1 cellular context compared by ENCODE assay signal in the genomic region with DNA sequence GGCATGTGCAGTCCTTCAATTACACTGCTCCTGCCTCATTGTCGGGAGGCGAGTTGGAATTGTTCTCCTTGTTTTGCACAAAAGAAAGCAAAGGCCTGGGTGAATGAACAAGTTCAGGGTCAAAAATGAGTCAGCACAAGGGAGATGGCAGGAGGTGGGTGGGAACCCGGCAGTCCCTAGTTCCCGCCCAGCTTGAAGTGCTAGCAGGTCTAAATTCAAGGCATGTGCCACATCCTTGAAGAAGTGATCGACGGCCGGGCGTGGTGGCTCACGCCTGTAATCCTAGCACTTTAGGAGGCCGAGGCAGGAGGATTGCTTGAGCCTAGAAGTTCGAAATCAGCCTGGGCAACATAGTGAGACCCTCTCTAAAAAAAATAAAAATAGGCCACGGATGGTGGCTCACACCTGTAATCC.
TF ChIP-seq lines count a peak whose summit lies in the region.

No MANE protein-coding gene starts in this region.

TF ChIP-seq in K562, 482 proteins besides CTCF, POLR2A, EP300 and RAD21 (continued from another document and continues in another):
- TF ChIP-seq, protein P1, sequence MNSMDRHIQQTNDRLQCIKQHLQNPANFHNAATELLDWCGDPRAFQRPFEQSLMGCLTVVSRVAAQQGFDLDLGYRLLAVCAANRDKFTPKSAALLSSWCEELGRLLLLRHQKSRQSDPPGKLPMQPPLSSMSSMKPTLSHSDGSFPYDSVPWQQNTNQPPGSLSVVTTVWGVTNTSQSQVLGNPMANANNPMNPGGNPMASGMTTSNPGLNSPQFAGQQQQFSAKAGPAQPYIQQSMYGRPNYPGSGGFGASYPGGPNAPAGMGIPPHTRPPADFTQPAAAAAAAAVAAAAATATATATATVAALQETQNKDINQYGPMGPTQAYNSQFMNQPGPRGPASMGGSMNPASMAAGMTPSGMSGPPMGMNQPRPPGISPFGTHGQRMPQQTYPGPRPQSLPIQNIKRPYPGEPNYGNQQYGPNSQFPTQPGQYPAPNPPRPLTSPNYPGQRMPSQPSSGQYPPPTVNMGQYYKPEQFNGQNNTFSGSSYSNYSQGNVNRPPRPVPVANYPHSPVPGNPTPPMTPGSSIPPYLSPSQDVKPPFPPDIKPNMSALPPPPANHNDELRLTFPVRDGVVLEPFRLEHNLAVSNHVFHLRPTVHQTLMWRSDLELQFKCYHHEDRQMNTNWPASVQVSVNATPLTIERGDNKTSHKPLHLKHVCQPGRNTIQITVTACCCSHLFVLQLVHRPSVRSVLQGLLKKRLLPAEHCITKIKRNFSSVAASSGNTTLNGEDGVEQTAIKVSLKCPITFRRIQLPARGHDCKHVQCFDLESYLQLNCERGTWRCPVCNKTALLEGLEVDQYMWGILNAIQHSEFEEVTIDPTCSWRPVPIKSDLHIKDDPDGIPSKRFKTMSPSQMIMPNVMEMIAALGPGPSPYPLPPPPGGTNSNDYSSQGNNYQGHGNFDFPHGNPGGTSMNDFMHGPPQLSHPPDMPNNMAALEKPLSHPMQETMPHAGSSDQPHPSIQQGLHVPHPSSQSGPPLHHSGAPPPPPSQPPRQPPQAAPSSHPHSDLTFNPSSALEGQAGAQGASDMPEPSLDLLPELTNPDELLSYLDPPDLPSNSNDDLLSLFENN (IDR thresholded peaks at IDR 0.05; ENCODE audit: low read depth in 2 of 2, low read length in 2 of 2) = no peak
- TF ChIP-seq POLR2B (IDR thresholded peaks at IDR 0.05; ENCODE audit: low read depth, partially characterized antibody) = no peak
- no peak for TF ChIP-seq CBFA2T3 (IDR thresholded peaks at IDR 0.05)
- TF ChIP-seq NR2C1 (IDR thresholded peaks at IDR 0.05) = peak; percentile 41; the same call in 1 of the 2 replicates
- peak; percentile 64 for TF ChIP-seq NR2C1 (tag; IDR thresholded peaks at IDR 0.05)
- no peak for TF ChIP-seq ARHGAP35 (IDR thresholded peaks at IDR 0.05; ENCODE audit: partially characterized antibody)
- TF ChIP-seq CC2D1A (IDR thresholded peaks at IDR 0.05) = no peak
- TF ChIP-seq KLF10 (CRISPR knock-in tag; IDR thresholded peaks at IDR 0.05) = no peak
- no peak for TF ChIP-seq ZNF277 (CRISPR knock-in tag; IDR thresholded peaks at IDR 0.05; ENCODE audit: borderline replicate concordance)
- TF ChIP-seq SMAD2 (IDR thresholded peaks at IDR 0.05; ENCODE audit: low read depth, low read length) = no peak
- TF ChIP-seq RBM15 (IDR thresholded peaks at IDR 0.05; ENCODE audit: insufficient read depth, low read length) = no peak
- no peak for TF ChIP-seq MAZ (CRISPR knock-in tag; conservative IDR thresholded peaks at IDR 0.05 in 1 of 2, IDR thresholded peaks at IDR 0.05 in 1 of 2)
- no peak for TF ChIP-seq HDAC8 (tag; IDR thresholded peaks at IDR 0.05)
- no peak for TF ChIP-seq ZFP30 (CRISPR knock-in tag; IDR thresholded peaks at IDR 0.05; ENCODE audit: borderline replicate concordance)
- TF ChIP-seq ETV1 (tag; conservative IDR thresholded peaks at IDR 0.05; ENCODE audit: low read depth) = no peak
- no peak for TF ChIP-seq ZNF695 (CRISPR knock-in tag; IDR thresholded peaks at IDR 0.05)
- no peak for TF ChIP-seq CAMTA2 (CRISPR knock-in tag; conservative IDR thresholded peaks at IDR 0.05)
- no peak for TF ChIP-seq ZNF197 (CRISPR knock-in tag; IDR thresholded peaks at IDR 0.05; ENCODE audit: low read depth)
- 0 out of 2 replicates have a peak, but pooled peaks have one; percentile 33 for TF ChIP-seq TOE1 (IDR thresholded peaks at IDR 0.05; ENCODE audit: borderline replicate concordance)
- TF ChIP-seq TOE1 (CRISPR knock-in tag; IDR thresholded peaks at IDR 0.05; ENCODE audit: borderline replicate concordance, low read depth) = no peak
- no peak for TF ChIP-seq ZNF77 (CRISPR knock-in tag; IDR thresholded peaks at IDR 0.05)
- TF ChIP-seq SOX6 (IDR thresholded peaks at IDR 0.05) = no peak
- TF ChIP-seq HMG20A (CRISPR knock-in tag; conservative IDR thresholded peaks at IDR 0.05) = no peak
- TF ChIP-seq FUS (optimal IDR thresholded peaks at IDR 0.05; ENCODE audit: low read depth, low read length) = no peak
- no peak for TF ChIP-seq ZNF561 (CRISPR knock-in tag; conservative IDR thresholded peaks at IDR 0.05)
- TF ChIP-seq HDAC6 (IDR thresholded peaks at IDR 0.05; ENCODE audit: low read depth, low read length) = no peak
- TF ChIP-seq FOXK1 (CRISPR knock-in tag; IDR thresholded peaks at IDR 0.05; ENCODE audit: borderline replicate concordance) = no peak
- TF ChIP-seq, protein P2, sequence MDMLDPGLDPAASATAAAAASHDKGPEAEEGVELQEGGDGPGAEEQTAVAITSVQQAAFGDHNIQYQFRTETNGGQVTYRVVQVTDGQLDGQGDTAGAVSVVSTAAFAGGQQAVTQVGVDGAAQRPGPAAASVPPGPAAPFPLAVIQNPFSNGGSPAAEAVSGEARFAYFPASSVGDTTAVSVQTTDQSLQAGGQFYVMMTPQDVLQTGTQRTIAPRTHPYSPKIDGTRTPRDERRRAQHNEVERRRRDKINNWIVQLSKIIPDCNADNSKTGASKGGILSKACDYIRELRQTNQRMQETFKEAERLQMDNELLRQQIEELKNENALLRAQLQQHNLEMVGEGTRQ (CRISPR knock-in tag; IDR thresholded peaks at IDR 0.05) = no peak
- no peak for TF ChIP-seq NFIX (CRISPR knock-in tag; IDR thresholded peaks at IDR 0.05; ENCODE audit: low read depth)
- TF ChIP-seq, protein P3, sequence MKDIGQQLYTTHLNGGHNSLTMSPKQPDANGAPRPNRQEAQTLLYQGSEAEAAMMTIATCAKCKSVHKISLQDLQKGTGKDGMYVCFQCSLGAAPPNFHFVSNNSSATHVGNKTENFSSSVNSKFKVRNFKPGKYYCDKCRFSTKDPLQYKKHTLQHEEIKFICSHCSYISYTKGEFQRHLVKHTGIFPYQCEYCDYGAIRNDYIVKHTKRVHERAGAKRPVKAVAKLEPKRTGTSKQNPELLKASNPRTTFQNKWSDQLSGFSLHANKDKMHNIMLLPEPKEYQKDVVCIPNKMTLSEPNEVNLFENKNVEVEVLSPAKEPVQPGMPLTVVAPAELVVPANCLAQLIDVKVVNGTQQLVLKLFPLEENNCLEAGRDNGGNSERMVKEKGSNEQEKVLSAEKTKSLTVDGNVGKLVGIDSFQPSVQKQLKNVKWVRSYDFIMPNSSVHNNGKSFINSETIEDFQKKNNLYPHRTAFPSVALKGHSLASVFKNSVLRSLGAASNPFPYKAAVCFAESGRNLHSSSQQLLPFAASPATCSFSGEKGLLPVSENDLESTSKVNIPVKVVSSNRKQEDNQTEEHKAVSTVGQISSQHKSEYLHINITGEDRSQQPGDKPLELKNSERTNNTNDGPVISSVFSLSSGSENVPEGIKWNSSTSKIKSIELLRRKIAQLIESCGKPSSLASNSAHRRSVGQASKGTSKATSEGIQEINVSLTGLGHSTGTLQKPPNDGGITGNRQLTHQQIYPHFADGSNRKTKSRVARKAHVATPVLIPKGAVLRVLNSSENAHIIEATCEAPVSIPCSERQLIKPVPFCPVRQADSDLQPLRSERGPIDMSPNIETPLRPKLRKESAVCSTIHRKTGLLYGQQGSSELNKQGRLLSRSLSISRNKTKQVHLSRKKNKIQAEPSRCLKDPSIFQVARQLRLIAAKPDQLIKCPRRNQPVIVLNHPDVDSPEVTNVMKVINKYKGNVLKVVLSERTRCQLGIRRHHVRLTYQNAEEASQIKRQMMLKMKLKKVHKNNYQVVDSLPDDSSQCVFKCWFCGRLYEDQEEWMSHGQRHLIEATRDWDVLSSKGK (CRISPR knock-in tag; IDR thresholded peaks at IDR 0.05) = no peak
- no peak for TF ChIP-seq HNRNPL (IDR thresholded peaks at IDR 0.05; ENCODE audit: low read depth, low read length)
- TF ChIP-seq ZNF507 (tag; conservative IDR thresholded peaks at IDR 0.05) = no peak
- TF ChIP-seq, protein P4, sequence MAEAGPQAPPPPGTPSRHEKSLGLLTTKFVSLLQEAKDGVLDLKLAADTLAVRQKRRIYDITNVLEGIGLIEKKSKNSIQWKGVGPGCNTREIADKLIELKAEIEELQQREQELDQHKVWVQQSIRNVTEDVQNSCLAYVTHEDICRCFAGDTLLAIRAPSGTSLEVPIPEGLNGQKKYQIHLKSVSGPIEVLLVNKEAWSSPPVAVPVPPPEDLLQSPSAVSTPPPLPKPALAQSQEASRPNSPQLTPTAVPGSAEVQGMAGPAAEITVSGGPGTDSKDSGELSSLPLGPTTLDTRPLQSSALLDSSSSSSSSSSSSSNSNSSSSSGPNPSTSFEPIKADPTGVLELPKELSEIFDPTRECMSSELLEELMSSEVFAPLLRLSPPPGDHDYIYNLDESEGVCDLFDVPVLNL (CRISPR knock-in tag; IDR thresholded peaks at IDR 0.05; ENCODE audit: low read depth) = no peak
- TF ChIP-seq ZNF785 (CRISPR knock-in tag; IDR thresholded peaks at IDR 0.05) = no peak
- TF ChIP-seq SPI1 (IDR thresholded peaks at IDR 0.05; ENCODE audit: borderline replicate concordance, low read depth, low read length) = no peak
- no peak for TF ChIP-seq YBX1 (IDR thresholded peaks at IDR 0.05)
- TF ChIP-seq THRB (CRISPR knock-in tag; conservative IDR thresholded peaks at IDR 0.05) = no peak
- TF ChIP-seq FOXO4 (CRISPR knock-in tag; IDR thresholded peaks at IDR 0.05) = no peak
- no peak for TF ChIP-seq MED1 (CRISPR knock-in tag; IDR thresholded peaks at IDR 0.05; ENCODE audit: borderline replicate concordance)
- no peak for TF ChIP-seq DNMT1 (IDR thresholded peaks at IDR 0.05)
- TF ChIP-seq TCF7 (IDR thresholded peaks at IDR 0.05; ENCODE audit: borderline replicate concordance) = no peak
- TF ChIP-seq ZBTB17 (CRISPR knock-in tag; IDR thresholded peaks at IDR 0.05) = no peak
- no peak for TF ChIP-seq DIDO1 (tag; IDR thresholded peaks at IDR 0.05; ENCODE audit: low read depth)
- no peak for TF ChIP-seq SFPQ (IDR thresholded peaks at IDR 0.05; ENCODE audit: low read depth, low read length)
- TF ChIP-seq XRCC4 (IDR thresholded peaks at IDR 0.05; ENCODE audit: extremely low read depth, insufficient read depth, insufficient read length) = no peak
- no peak for TF ChIP-seq NELFE (IDR thresholded peaks at IDR 0.05; ENCODE audit: insufficient read depth, insufficient read length)
- TF ChIP-seq NCOA1 (IDR thresholded peaks at IDR 0.05; ENCODE audit: low read depth) = no peak
- no peak for TF ChIP-seq ZNF165 (CRISPR knock-in tag; IDR thresholded peaks at IDR 0.05; ENCODE audit: borderline replicate concordance)
- TF ChIP-seq, protein P5, sequence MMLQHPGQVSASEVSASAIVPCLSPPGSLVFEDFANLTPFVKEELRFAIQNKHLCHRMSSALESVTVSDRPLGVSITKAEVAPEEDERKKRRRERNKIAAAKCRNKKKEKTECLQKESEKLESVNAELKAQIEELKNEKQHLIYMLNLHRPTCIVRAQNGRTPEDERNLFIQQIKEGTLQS (IDR thresholded peaks at IDR 0.05) = peak; percentile 65
- TF ChIP-seq, protein P5 (CRISPR knock-in tag; conservative IDR thresholded peaks at IDR 0.05) = no peak
- TF ChIP-seq ZFX (CRISPR knock-in tag; IDR thresholded peaks at IDR 0.05) = 0 out of 2 replicates have a peak, but pooled peaks have one; percentile 19
- TF ChIP-seq GTF2E2 (tag; IDR thresholded peaks at IDR 0.05) = no peak
- TF ChIP-seq, protein P6, sequence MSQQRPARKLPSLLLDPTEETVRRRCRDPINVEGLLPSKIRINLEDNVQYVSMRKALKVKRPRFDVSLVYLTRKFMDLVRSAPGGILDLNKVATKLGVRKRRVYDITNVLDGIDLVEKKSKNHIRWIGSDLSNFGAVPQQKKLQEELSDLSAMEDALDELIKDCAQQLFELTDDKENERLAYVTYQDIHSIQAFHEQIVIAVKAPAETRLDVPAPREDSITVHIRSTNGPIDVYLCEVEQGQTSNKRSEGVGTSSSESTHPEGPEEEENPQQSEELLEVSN (IDR thresholded peaks at IDR 0.05; ENCODE audit: borderline replicate concordance in 1 of 2, extremely low read depth in 1 of 2, insufficient read depth in 1 of 2, insufficient read length in 1 of 2, low read depth in 1 of 2, low read length in 1 of 2, poor library complexity in 1 of 2, severe bottlenecking in 1 of 2) = peak; percentile 95 to 99
